In the genomic region with DNA sequence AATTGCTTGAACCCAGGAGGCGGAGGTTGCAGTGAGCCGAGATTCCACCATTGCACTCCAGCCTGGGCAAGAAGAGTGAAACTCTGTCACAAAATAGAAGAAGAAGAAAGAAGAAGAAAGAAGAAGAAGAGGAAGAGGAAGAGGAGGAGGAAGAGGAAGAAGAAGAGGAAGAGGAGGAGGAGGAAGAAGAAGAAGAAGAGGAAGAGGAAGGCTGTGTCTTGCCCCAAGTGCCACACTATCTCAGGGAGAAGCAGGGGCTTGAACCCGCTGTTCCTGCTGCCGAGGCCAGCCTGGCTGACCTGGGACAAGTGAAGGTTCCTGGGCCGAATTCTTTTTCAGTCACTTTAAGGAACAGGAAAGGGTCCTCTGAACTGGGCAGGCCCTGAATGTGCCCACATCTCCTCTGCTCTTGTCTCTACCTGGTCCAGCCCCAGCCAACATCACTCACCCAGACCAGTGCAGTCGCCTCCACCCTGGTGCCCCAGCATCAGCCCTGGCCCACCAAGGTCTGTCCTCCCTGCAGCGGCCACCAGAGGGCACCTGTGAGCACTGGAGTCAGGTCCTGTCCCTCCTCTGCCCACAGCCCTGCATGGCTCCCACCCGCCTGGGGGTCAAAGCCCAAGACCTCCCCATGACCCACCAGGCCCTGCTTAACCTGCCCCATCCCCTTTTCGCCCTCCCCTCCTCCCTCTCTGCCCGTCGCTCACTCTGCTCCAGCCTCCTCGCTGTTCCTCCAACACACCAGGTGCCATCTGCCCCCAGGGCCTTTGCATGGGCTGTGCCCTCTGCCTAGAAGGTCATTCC, we compare ENCODE assay signal across 8 cellular contexts. TPM values are rescaled to one million over a fixed set of nuclear protein-coding genes. Genes with fewer than 3 reads are reported as not detected.
DNase-seq lines count a peak whose midpoint lies in the region; ATAC-seq and TF ChIP-seq lines count a peak whose summit lies in the region.

No MANE protein-coding gene starts in this region.

- H3K4me3 Mint-ChIP-seq in activated naive CD8-positive, alpha-beta T cell treated with anti-CD3 and anti-CD28 coated beads for 36 hours, result no peak overlapping the region

- H3K9me3 ChIP-seq in SU-DHL-6 (ENCODE audit: insufficient read depth, low read length), result no peaks in the 10 kb centered on the region

- no peak overlapping the region for H3K9ac ChIP-seq in SU-DHL-6 (ENCODE audit: low read length)

- H3K4me2 ChIP-seq in SU-DHL-6 (ENCODE audit: low read depth, low read length, poor library complexity, severe bottlenecking), result peak overlapping the region; percentile 15

- no peaks in the 10 kb centered on the region for H3K9me2 ChIP-seq in SU-DHL-6 (replicated peaks; ENCODE audit: insufficient read depth, low read length)

- ATAC-seq in GM21423 (IDR thresholded peaks at IDR 0.05; ENCODE audit: unreplicated experiment), result no peak
- no peak for ATAC-seq in HG02623 (IDR thresholded peaks at IDR 0.05; ENCODE audit: unreplicated experiment)

- H3F3A ChIP-seq in SU-DHL-6 (ENCODE audit: insufficient read depth), result peaks cover 23% of the 10 kb centered on the region

- H3K79me2 ChIP-seq in SU-DHL-6 (ENCODE audit: insufficient read depth, low read length), result no peaks in the 10 kb centered on the region

- H3K9me3 Mint-ChIP-seq in activated naive CD8-positive, alpha-beta T cell treated with anti-CD3 and anti-CD28 coated beads for 36 hours, result peaks cover 5% of the 10 kb centered on the region

- H3K36me3 Mint-ChIP-seq in activated naive CD8-positive, alpha-beta T cell treated with anti-CD3 and anti-CD28 coated beads for 36 hours, result peaks cover 12% of the 10 kb centered on the region

- H4K20me1 ChIP-seq in SU-DHL-6 (ENCODE audit: low read depth, low read length), result no peaks in the 10 kb centered on the region

- H3K4me1 Mint-ChIP-seq in activated naive CD8-positive, alpha-beta T cell treated with anti-CD3 and anti-CD28 coated beads for 36 hours, result peaks cover 15% of the 10 kb centered on the region

- intact Hi-C loops in cardiac septum (cut with DNase I), result loop anchor here (2.0 to 5.0 kb wide), 3 partner anchors 56 to 219 kb away; partner anchors contain the start of gene PLIN3

- peak overlapping the region; percentile 43 for H3K27ac ChIP-seq in SU-DHL-6 (ENCODE audit: low read depth, low read length)

- H3K27me3 Mint-ChIP-seq in activated naive CD8-positive, alpha-beta T cell treated with anti-CD3 and anti-CD28 coated beads for 36 hours, result no peaks in the 10 kb centered on the region

- no peaks in the 10 kb centered on the region for H3K27me3 ChIP-seq in SU-DHL-6 (ENCODE audit: low read length)

- no peak overlapping the region for H3K4me3 ChIP-seq in SU-DHL-6 (ENCODE audit: insufficient read depth, low read length, poor library complexity, severe bottlenecking)
- H3K4me3 ChIP-seq in retinal pigment epithelial cell (ENCODE audit: low read length), result no peak overlapping the region

- H3K27ac Mint-ChIP-seq in activated naive CD8-positive, alpha-beta T cell treated with anti-CD3 and anti-CD28 coated beads for 36 hours, result no peak overlapping the region

- H2AFZ ChIP-seq in SU-DHL-6 (ENCODE audit: low read depth, low read length, severe bottlenecking), result peak overlapping the region; percentile 29

- no peaks in the 10 kb centered on the region for H3K36me3 ChIP-seq in SU-DHL-6 (ENCODE audit: low read length)

- TF ChIP-seq CTCF in SU-DHL-6 (IDR thresholded peaks at IDR 0.05; ENCODE audit: insufficient read depth, low read length, poor library complexity, severe bottlenecking) (peak; percentile 95), retinal pigment epithelial cell (conservative IDR thresholded peaks at IDR 0.05; ENCODE audit: low read depth, low read length) (peak; percentile 88)

- peak; percentile 10 for DNase-seq in DMS53 treated with DMSO at 0.1 percent for 48 hours (lab: John Stamatoyannopoulos, UW; ENCODE audit: unreplicated experiment)
- peak; percentile 82 for DNase-seq in HuH-7.5 (ENCODE audit: low spot score)
- DNase-seq in activated naive CD8-positive, alpha-beta T cell treated with anti-CD3 and anti-CD28 coated beads for 36 hours, result peak; percentile 85
- DNase-seq in cardiac septum (ENCODE audit: low spot score), result peak; percentile 86
- no peak for DNase-seq in retinal pigment epithelial cell (ENCODE audit: low read depth)

RNA-seq across cellular contexts. Expression of gene TICAM1, which starts 20.0 kb away (rescaled TPM):
- total RNA-seq in activated naive CD8-positive, alpha-beta T cell treated with anti-CD3 and anti-CD28 coated beads for 36 hours, result 10 to 100 TPM; 18.4 to 19.5 TPM
- total RNA-seq in cardiac septum, result 6.3 TPM

RNA-seq across cellular contexts. Expression of gene FEM1A, which starts 20.0 kb away (rescaled TPM):
- total RNA-seq in activated naive CD8-positive, alpha-beta T cell treated with anti-CD3 and anti-CD28 coated beads for 36 hours, result 10 to 100 TPM; 21.8 to 22.5 TPM
- total RNA-seq in cardiac septum, result 33.2 TPM

RNA-seq across cellular contexts. Expression of gene PLIN3, which starts 55.9 kb away (rescaled TPM):
- total RNA-seq in activated naive CD8-positive, alpha-beta T cell treated with anti-CD3 and anti-CD28 coated beads for 36 hours, result 10 to 100 TPM; 14.6 to 14.7 TPM
- total RNA-seq in cardiac septum, result 21.7 TPM
